Comparison of ENCODE assay signal across 33 cellular contexts in genomic region chr5:110923971-110924370, GRCh38.
"Had no signal": no experiment of that assay in that cellular context is flagged by ENCODE, and none has a peak within 500 bp of the region (broad histone marks: within the 10 kb centered on the region; RNA-seq: fewer than 3 reads in every experiment).

No MANE protein-coding gene starts in this region.

- DNase-seq: activated effector memory CD4-positive, alpha-beta T cell treated with anti-CD3 and anti-CD28 coated beads, Interleukin-2, amount 50 U/mL, for 16 hours; activated effector memory CD4-positive, alpha-beta T cell treated with Interleukin-2 at 50 U/mL for 16 hours; activated gamma-delta T cell; activated gamma-delta T cell treated with Interleukin-2 at 50 U/mL for 16 hours; activated naive CD4-positive, alpha-beta T cell; activated naive CD4-positive, alpha-beta T cell treated with anti-CD3 and anti-CD28 coated beads for 36 hours; activated naive CD4-positive, alpha-beta T cell treated with anti-CD3 and anti-CD28 coated beads, Interleukin-2, amount 10 ng/mL, durations not matched to agents 7 days and 5 days; activated naive CD4-positive, alpha-beta T cell treated with anti-CD3 and anti-CD28 coated beads, Interleukin-2, amount 50 U/mL, for 16 hours; activated naive CD4-positive, alpha-beta T cell treated with Interleukin-2 at 50 U/mL for 16 hours; activated naive CD8-positive, alpha-beta T cell treated with anti-CD3 and anti-CD28 coated beads for 36 hours; activated naive CD8-positive, alpha-beta T cell treated with anti-CD3 and anti-CD28 coated beads, Interleukin-2, amount 10 ng/mL, durations not matched to agents 7 days and 5 days; activated naive CD8-positive, alpha-beta T cell treated with anti-CD3 and anti-CD28 coated beads, Interleukin-2, amount 50 U/mL, for 24 hours; activated T-cell treated with anti-CD3 and anti-CD28 coated beads for 4 hours; activated T-cell treated with anti-CD3 and anti-CD28 coated beads, Interleukin-2, amount 50 U/mL, for 1 hour; activated T-cell treated with anti-CD3 and anti-CD28 coated beads, Interleukin-2, amount 50 U/mL, for 24 hours; activated T-cell treated with anti-CD3 and anti-CD28 coated beads, Interleukin-2, amount 50 U/mL, for 4 hours; activated T-cell treated with anti-CD3 and anti-CD28 coated beads, Interleukin-2, amount 50 U/mL, for 48 hours; activated T-cell treated with anti-CD3 and anti-CD28 coated beads, Interleukin-2, amount 50 U/mL, for 72 hours; adrenal gland; amniotic stem cell; amygdala; anterior cingulate cortex; aorta; body of pancreas; brain microvascular endothelial cell; caudate nucleus; central memory CD4-positive, alpha-beta T cell; cerebellar nuclear complex had no signal

- H3K4me3 ChIP-seq: adrenal gland, ascending aorta, body of pancreas, breast epithelium, cardiac muscle cell had no signal

- H3K9me3 ChIP-seq: adrenal gland, ascending aorta, body of pancreas, breast epithelium had no signal

- H3K36me3 ChIP-seq: adrenal gland, ascending aorta, brain microvascular endothelial cell, breast epithelium, cardiac muscle cell had no signal

- H3K4me1 ChIP-seq: adrenal gland, ascending aorta, body of pancreas, breast epithelium had no signal

- ATAC-seq: activated naive CD4-positive, alpha-beta T cell treated with anti-CD3 and anti-CD28 coated beads, Interleukin-2, amount 50 U/mL, for 72 hours; activated naive CD8-positive, alpha-beta T cell treated with anti-CD3 and anti-CD28 coated beads, Interleukin-2, amount 50 U/mL, for 24 hours; activated T-cell treated with anti-CD3 and anti-CD28 coated beads, Interleukin-2, amount 50 U/mL, for 4 hours; activated T-cell treated with anti-CD3 and anti-CD28 coated beads, Interleukin-2, amount 50 U/mL, for 72 hours; activated T-helper 17 cell treated with anti-CD3 and anti-CD28 coated beads, Interleukin-2, amount 50 U/mL, for 72 hours; body of pancreas had no signal

- H3K27ac ChIP-seq: adrenal gland, ascending aorta, body of pancreas, brain microvascular endothelial cell, breast epithelium, cardiac muscle cell had no signal

- H3K27me3 ChIP-seq: adrenal gland, ascending aorta, body of pancreas, brain microvascular endothelial cell, breast epithelium, cardiac muscle cell had no signal
